1 cellular context compared by ENCODE assay signal in genomic region chr3:48430359-48431101, GRCh38.
TF ChIP-seq lines count a peak whose summit lies in the region.

No MANE protein-coding gene starts in this region.

TF ChIP-seq in GM12878, 131 proteins besides CTCF, POLR2A, EP300 and RAD21 (continued from another document):
- TF ChIP-seq BCLAF1 (IDR thresholded peaks at IDR 0.05): no peak
- no peak for TF ChIP-seq MTA2 (IDR thresholded peaks at IDR 0.05; ENCODE audit: low read depth)
- no peak for TF ChIP-seq TCF3 (IDR thresholded peaks at IDR 0.05; ENCODE audit: borderline replicate concordance, insufficient read depth, low read depth, low read length)
- TF ChIP-seq RUNX3 (IDR thresholded peaks at IDR 0.05; ENCODE audit: low read length): no peak
- no peak for TF ChIP-seq CHD1 (IDR thresholded peaks at IDR 0.05; ENCODE audit: low read depth, low read length)
